Comparison of ENCODE assay signal across 27 cellular contexts in genomic region chr20:49485563-49485962, GRCh38. TPM values are rescaled to one million over a fixed set of nuclear protein-coding genes. Genes with fewer than 3 reads are reported as not detected.
A peak's percentile ranks its signal among the peaks of the same experiment; 100 is the strongest.
DNase-seq lines count a peak whose midpoint lies in the region; ATAC-seq and TF ChIP-seq lines count a peak whose summit lies in the region.
"Had no signal": no experiment of that assay in that cellular context is flagged by ENCODE, and none has a peak within 500 bp of the region (broad histone marks: within the 10 kb centered on the region; RNA-seq: fewer than 3 reads in every experiment).

No MANE protein-coding gene starts in this region.

- peaks cover 66% of the 10 kb centered on the region for H3K27me3 Mint-ChIP-seq in activated CD4-positive, alpha-beta T cell treated with anti-CD3 and anti-CD28 coated beads, Interleukin-2, amount 10 ng/mL, durations not matched to agents 24 days and 14 days
- H3K27me3 Mint-ChIP-seq in nephron (ENCODE audit: low read depth): peaks cover 83% of the 10 kb centered on the region

- CTCF ChIA-PET in HEK293 (lab: Yijun Ruan, JAX): interaction anchor here (0.6 to 6.1 kb wide), 7 partner anchors 21 to 372 kb away, joined by 3 to 118 read pairs (median 6); no protein-coding TSS in a partner anchor

- H3K9me3 ChIP-seq in HEK293 (ENCODE audit: control insufficient read depth, insufficient read depth, low read depth, low read length): no peaks in the 10 kb centered on the region
- H3K9me3 ChIP-seq: BLaER1, SJSA1 had no signal

- no peak for ATAC-seq in GM18870 (IDR thresholded peaks at IDR 0.05; ENCODE audit: unreplicated experiment)
- ATAC-seq in HG03196 (IDR thresholded peaks at IDR 0.05; ENCODE audit: unreplicated experiment): no peak

- H3K27ac Mint-ChIP-seq in activated CD4-positive, alpha-beta T cell treated with anti-CD3 and anti-CD28 coated beads, Interleukin-2, amount 10 ng/mL, durations not matched to agents 24 days and 14 days: no peak overlapping the region
- H3K27ac Mint-ChIP-seq in nephron: no peak overlapping the region
- H3K27ac Mint-ChIP-seq: CD4-positive, CD25-positive, alpha-beta regulatory T cell; HFFc6 had no signal

- H3K4me3 ChIP-seq in HEK293 (ENCODE audit: low read depth, low read length): no peak overlapping the region
- H3K4me3 ChIP-seq: BLaER1, SJSA1 had no signal

- no peaks in the 10 kb centered on the region for H3K36me3 ChIP-seq in HEK293 (ENCODE audit: control insufficient read depth in 2 of 2, insufficient read depth in 1 of 2, low read length in 2 of 2)
- H3K36me3 ChIP-seq: BLaER1, SJSA1 had no signal

- TF ChIP-seq CTCF in HEK293 (tag by site-specific recombination; IDR thresholded peaks at IDR 0.05): no peak
- TF ChIP-seq CTCF in nephron (IDR thresholded peaks at IDR 0.05; ENCODE audit: unreplicated experiment in 3 of 3): no peak

- POLR2A ChIA-PET in HEK293 (lab: Yijun Ruan, JAX): no interaction called here

- H3K36me3 Mint-ChIP-seq in activated CD4-positive, alpha-beta T cell treated with anti-CD3 and anti-CD28 coated beads, Interleukin-2, amount 10 ng/mL, durations not matched to agents 24 days and 14 days (ENCODE audit: low read depth): peaks cover 2% of the 10 kb centered on the region
- no peaks in the 10 kb centered on the region for H3K36me3 Mint-ChIP-seq in nephron (ENCODE audit: low read depth)
- H3K36me3 Mint-ChIP-seq: CD4-positive, CD25-positive, alpha-beta regulatory T cell had no signal

- H3K4me1 ChIP-seq in HEK293 (ENCODE audit: control insufficient read depth, insufficient read depth, low read length): 0 out of 2 replicates have a peak, but pooled peaks cover 4% of the 10 kb centered on the region

- DNase-seq in activated CD4-positive, alpha-beta T cell treated with anti-CD3 and anti-CD28 coated beads, Interleukin-2, amount 10 ng/mL, durations not matched to agents 24 days and 14 days: no peak
- DNase-seq in activated CD4-positive, alpha-beta T cell treated with anti-CD3 and anti-CD28 coated beads for 48 hours: no peak
- DNase-seq in DMS53 treated with DMSO at 0.1 percent for 48 hours (lab: John Stamatoyannopoulos, UW; ENCODE audit: unreplicated experiment): no peak
- DNase-seq: 8988T; CD4-positive, CD25-positive, alpha-beta regulatory T cell; DMS 273 treated with DMSO at 0.1 percent for 48 hours; DMS79 treated with DMSO at 0.1 percent for 48 hours; GF-D8; H7; HFFc6; IMR-90; NCI-H1092; NCI-H1417 treated with DMSO at 0.1 percent for 48 hours; NCI-H1694 treated with DMSO at 0.1 percent for 48 hours; NCI-H2081; NCI-H2227 treated with DMSO at 0.1 percent for 48 hours; NCI-H526 treated with DMSO at 0.1 percent for 48 hours; Right ventricle myocardium superior; RPMI8226 had no signal

- intact Hi-C loops in activated CD4-positive, alpha-beta T cell treated with anti-CD3 and anti-CD28 coated beads, Interleukin-2, amount 10 ng/mL, durations not matched to agents 24 days and 14 days (cut with micrococcal nuclease): no loop called here

- H3K4me3 Mint-ChIP-seq in activated CD4-positive, alpha-beta T cell treated with anti-CD3 and anti-CD28 coated beads, Interleukin-2, amount 10 ng/mL, durations not matched to agents 24 days and 14 days: peak overlapping the region; percentile 8
- H3K4me3 Mint-ChIP-seq in nephron: peak overlapping the region; percentile 31 to 50 (median 46)
- H3K4me3 Mint-ChIP-seq: HFFc6 had no signal

- peaks cover 9% of the 10 kb centered on the region for H3K4me1 Mint-ChIP-seq in activated CD4-positive, alpha-beta T cell treated with anti-CD3 and anti-CD28 coated beads, Interleukin-2, amount 10 ng/mL, durations not matched to agents 24 days and 14 days
- peaks cover 6% of the 10 kb centered on the region for H3K4me1 Mint-ChIP-seq in nephron

- H3K27ac ChIP-seq in HEK293 (ENCODE audit: extremely low read depth, low read depth, low read length): no peak overlapping the region
- H3K27ac ChIP-seq: BLaER1, KMS-11, SJSA1 had no signal

- H3K9me3 Mint-ChIP-seq in activated CD4-positive, alpha-beta T cell treated with anti-CD3 and anti-CD28 coated beads, Interleukin-2, amount 10 ng/mL, durations not matched to agents 24 days and 14 days: peaks cover 12% of the 10 kb centered on the region
- peaks cover 13% of the 10 kb centered on the region for H3K9me3 Mint-ChIP-seq in nephron
- H3K9me3 Mint-ChIP-seq: HFFc6 had no signal

TF ChIP-seq in HEK293, 187 proteins besides CTCF, POLR2A, EP300 and RAD21:
- TF ChIP-seq ZNF621 (tag by site-specific recombination; IDR thresholded peaks at IDR 0.05): no peak
- no peak for TF ChIP-seq ZNF560 (tag by site-specific recombination; IDR thresholded peaks at IDR 0.05; ENCODE audit: borderline replicate concordance)
- TF ChIP-seq ZNF626 (tag by site-specific recombination; IDR thresholded peaks at IDR 0.05): no peak
- TF ChIP-seq, protein P1, sequence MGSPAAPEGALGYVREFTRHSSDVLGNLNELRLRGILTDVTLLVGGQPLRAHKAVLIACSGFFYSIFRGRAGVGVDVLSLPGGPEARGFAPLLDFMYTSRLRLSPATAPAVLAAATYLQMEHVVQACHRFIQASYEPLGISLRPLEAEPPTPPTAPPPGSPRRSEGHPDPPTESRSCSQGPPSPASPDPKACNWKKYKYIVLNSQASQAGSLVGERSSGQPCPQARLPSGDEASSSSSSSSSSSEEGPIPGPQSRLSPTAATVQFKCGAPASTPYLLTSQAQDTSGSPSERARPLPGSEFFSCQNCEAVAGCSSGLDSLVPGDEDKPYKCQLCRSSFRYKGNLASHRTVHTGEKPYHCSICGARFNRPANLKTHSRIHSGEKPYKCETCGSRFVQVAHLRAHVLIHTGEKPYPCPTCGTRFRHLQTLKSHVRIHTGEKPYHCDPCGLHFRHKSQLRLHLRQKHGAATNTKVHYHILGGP (tag by site-specific recombination; IDR thresholded peaks at IDR 0.05): no peak
- no peak for TF ChIP-seq ZNF501 (tag by site-specific recombination; IDR thresholded peaks at IDR 0.05)
- TF ChIP-seq, protein P2, sequence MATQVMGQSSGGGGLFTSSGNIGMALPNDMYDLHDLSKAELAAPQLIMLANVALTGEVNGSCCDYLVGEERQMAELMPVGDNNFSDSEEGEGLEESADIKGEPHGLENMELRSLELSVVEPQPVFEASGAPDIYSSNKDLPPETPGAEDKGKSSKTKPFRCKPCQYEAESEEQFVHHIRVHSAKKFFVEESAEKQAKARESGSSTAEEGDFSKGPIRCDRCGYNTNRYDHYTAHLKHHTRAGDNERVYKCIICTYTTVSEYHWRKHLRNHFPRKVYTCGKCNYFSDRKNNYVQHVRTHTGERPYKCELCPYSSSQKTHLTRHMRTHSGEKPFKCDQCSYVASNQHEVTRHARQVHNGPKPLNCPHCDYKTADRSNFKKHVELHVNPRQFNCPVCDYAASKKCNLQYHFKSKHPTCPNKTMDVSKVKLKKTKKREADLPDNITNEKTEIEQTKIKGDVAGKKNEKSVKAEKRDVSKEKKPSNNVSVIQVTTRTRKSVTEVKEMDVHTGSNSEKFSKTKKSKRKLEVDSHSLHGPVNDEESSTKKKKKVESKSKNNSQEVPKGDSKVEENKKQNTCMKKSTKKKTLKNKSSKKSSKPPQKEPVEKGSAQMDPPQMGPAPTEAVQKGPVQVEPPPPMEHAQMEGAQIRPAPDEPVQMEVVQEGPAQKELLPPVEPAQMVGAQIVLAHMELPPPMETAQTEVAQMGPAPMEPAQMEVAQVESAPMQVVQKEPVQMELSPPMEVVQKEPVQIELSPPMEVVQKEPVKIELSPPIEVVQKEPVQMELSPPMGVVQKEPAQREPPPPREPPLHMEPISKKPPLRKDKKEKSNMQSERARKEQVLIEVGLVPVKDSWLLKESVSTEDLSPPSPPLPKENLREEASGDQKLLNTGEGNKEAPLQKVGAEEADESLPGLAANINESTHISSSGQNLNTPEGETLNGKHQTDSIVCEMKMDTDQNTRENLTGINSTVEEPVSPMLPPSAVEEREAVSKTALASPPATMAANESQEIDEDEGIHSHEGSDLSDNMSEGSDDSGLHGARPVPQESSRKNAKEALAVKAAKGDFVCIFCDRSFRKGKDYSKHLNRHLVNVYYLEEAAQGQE (tag by site-specific recombination; IDR thresholded peaks at IDR 0.05): peak; percentile 86
- TF ChIP-seq KLF16 (tag by site-specific recombination; IDR thresholded peaks at IDR 0.05): no peak
- TF ChIP-seq ZNF133 (tag by site-specific recombination; IDR thresholded peaks at IDR 0.05): no peak

RNA-seq across cellular contexts. Expression of gene KCNB1, which starts 3.1 kb away (rescaled TPM):
- total RNA-seq in activated CD4-positive, alpha-beta T cell treated with anti-CD3 and anti-CD28 coated beads, Interleukin-2, amount 10 ng/mL, durations not matched to agents 24 days and 14 days: 0.07 TPM in 2 replicates
- total RNA-seq: CD4-positive, CD25-positive, alpha-beta regulatory T cell; IMR-90; NCI-H460 had no signal
